ENCODE assay signal across 14 cellular contexts in genomic region chr12:52249511-52250047, GRCh38. TPM values are rescaled to one million over a fixed set of nuclear protein-coding genes. Genes with fewer than 3 reads are reported as not detected.
A peak's percentile ranks its signal among the peaks of the same experiment; 100 is the strongest.
DNase-seq lines count a peak whose midpoint lies in the region; ATAC-seq and TF ChIP-seq lines count a peak whose summit lies in the region.
"Had no signal": no experiment of that assay in that cellular context is flagged by ENCODE, and none has a peak within 500 bp of the region (broad histone marks: within the 10 kb centered on the region; RNA-seq: fewer than 3 reads in every experiment).

No MANE protein-coding gene starts in this region.

- H2AK5ac ChIP-seq in neuronal stem cell (ENCODE audit: low read depth, low read length), result peak overlapping the region; percentile 20

- WGBS in mammary epithelial cell (ENCODE audit: low coverage, missing lambda C conversion rate), result 44% methylated on average over 2 of the region's 2 CpGs
- no CpG with 5 or more reads among the region's 2 CpGs for WGBS in neuronal stem cell (ENCODE audit: extremely low coverage in 2 of 2, insufficient read length in 2 of 2, insufficient replicate concordance in 1 of 2), 2 donors

- peak overlapping the region; percentile 37 for H3K4me3 ChIP-seq in HUES6 (ENCODE audit: low read depth, low read length)
- H3K4me3 ChIP-seq in mammary epithelial cell (replicated peaks in 1 of 3; ENCODE audit: insufficient read depth in 1 of 3, low read depth in 2 of 3, low read length in 3 of 3), result no peak overlapping the region
- no peak overlapping the region for H3K4me3 ChIP-seq in neuronal stem cell (ENCODE audit: low read length in 2 of 2)
- H3K4me3 ChIP-seq: BLaER1, dorsolateral prefrontal cortex, lung had no signal

- no peaks in the 10 kb centered on the region for H3K9me3 ChIP-seq in HUES6 (ENCODE audit: control insufficient read depth, insufficient read depth, low read depth, low read length)
- H3K9me3 ChIP-seq in mammary epithelial cell (replicated peaks; ENCODE audit: insufficient read depth, low read length), result no peaks in the 10 kb centered on the region
- no peaks in the 10 kb centered on the region for H3K9me3 ChIP-seq in neuronal stem cell (replicated peaks in 1 of 2; ENCODE audit: control insufficient read depth in 2 of 2, insufficient read depth in 1 of 2, low read depth in 1 of 2, low read length in 2 of 2)
- H3K9me3 ChIP-seq: BLaER1 had no signal

- no peaks in the 10 kb centered on the region for H3K36me3 ChIP-seq in HUES6 (ENCODE audit: control insufficient read depth, insufficient read depth, low read length)
- peaks cover 33% of the 10 kb centered on the region for H3K36me3 ChIP-seq in mammary epithelial cell (ENCODE audit: insufficient read depth, low read length)
- no peaks in the 10 kb centered on the region for H3K36me3 ChIP-seq in neuronal stem cell (replicated peaks in 1 of 2; ENCODE audit: control insufficient read depth in 2 of 2, insufficient read depth in 2 of 2, low read length in 2 of 2)
- H3K36me3 ChIP-seq: BLaER1 had no signal

- H3K27ac ChIP-seq in HUES6 (ENCODE audit: low read depth, low read length) (no peak overlapping the region), mammary epithelial cell (ENCODE audit: insufficient read depth, low read depth, low read length) (peak overlapping the region; percentile 18), neuronal stem cell (replicated peaks; ENCODE audit: low read length) (no peak overlapping the region)
- H3K27ac ChIP-seq: BLaER1 had no signal

- no peak overlapping the region for H2BK5ac ChIP-seq in neuronal stem cell (ENCODE audit: low read length)

- peak overlapping the region; percentile 84 for H3K18ac ChIP-seq in neuronal stem cell (ENCODE audit: low read length)

- H3K79me2 ChIP-seq in mammary epithelial cell (ENCODE audit: insufficient read depth, low read length), result no peaks in the 10 kb centered on the region

- H3K79me1 ChIP-seq in neuronal stem cell (ENCODE audit: low read depth, low read length), result no peaks in the 10 kb centered on the region

- intact Hi-C loops in mammary epithelial cell (cut with micrococcal nuclease), result no loop called here

- dilution Hi-C loops in mammary epithelial cell (cut with HindIII; ENCODE audit: low sequenced_read_pairs), result loop anchor here (5.0 kb wide), 1 partner anchor 37 kb away; no protein-coding TSS in a partner anchor

- H3K23ac ChIP-seq in neuronal stem cell (ENCODE audit: low read depth, low read length, poor library complexity), result no peak overlapping the region

- H3K9ac ChIP-seq in HUES6 (ENCODE audit: low read length), result no peak overlapping the region
- H3K9ac ChIP-seq in mammary epithelial cell (ENCODE audit: insufficient read depth, low read length), result no peak overlapping the region
- no peak overlapping the region for H3K9ac ChIP-seq in neuronal stem cell (ENCODE audit: low read depth, low read length, poor library complexity)
- H3K9ac ChIP-seq: BLaER1 had no signal

- no peak overlapping the region for H2BK12ac ChIP-seq in neuronal stem cell (ENCODE audit: low read length)

- peaks cover 11% of the 10 kb centered on the region for H4K20me1 ChIP-seq in mammary epithelial cell (ENCODE audit: insufficient read depth, low read length)
- H4K20me1 ChIP-seq: BLaER1 had no signal

- no TSS peak for BruUV-seq in mammary epithelial cell (replicated peaks; lab: Mats Ljungman, UMichigan)

- no peak for TF ChIP-seq CTCF in mammary epithelial cell (conservative IDR thresholded peaks at IDR 0.05 in 1 of 2, IDR thresholded peaks at IDR 0.05 in 1 of 2; ENCODE audit: extremely low read depth in 1 of 2, insufficient read depth in 1 of 2, low read depth in 1 of 2, low read length in 2 of 2)

- H4K91ac ChIP-seq in neuronal stem cell (ENCODE audit: low read depth, low read length, poor library complexity), result no peak overlapping the region

- DNase-seq in 8988T, result peak; percentile 7
- DNase-seq in mammary epithelial cell, result no peak
- no peak for DNase-seq in neuronal stem cell (ENCODE audit: low spot score)
- DNase-seq in COR-L47 (lab: John Stamatoyannopoulos, UW), result no peak
- no peak for DNase-seq in AG20443 (ENCODE audit: low spot score)
- DNase-seq in HuH-7.5 (ENCODE audit: low spot score), result no peak
- DNase-seq: activated T-cell treated with anti-CD3 and anti-CD28 coated beads, Interleukin-2, amount 50 U/mL, for 4 hours; NCI-H2107 had no signal

- CTCF ChIA-PET in mammary epithelial cell (lab: Charles Lee; ENCODE audit: low non-redundant PET), result no interaction called here

- ATAC-seq in GM18907 (IDR thresholded peaks at IDR 0.05; ENCODE audit: unreplicated experiment), result no peak
- ATAC-seq: activated T-cell treated with anti-CD3 and anti-CD28 coated beads, Interleukin-2, amount 50 U/mL, for 4 hours had no signal

- H3K14ac ChIP-seq in neuronal stem cell (ENCODE audit: low read length), result no peak overlapping the region

- no peak overlapping the region for H2AFZ ChIP-seq in mammary epithelial cell (ENCODE audit: low read depth, low read length)
- no peak overlapping the region for H2AFZ ChIP-seq in neuronal stem cell (ENCODE audit: low read length)

- H3K27me3 ChIP-seq in HUES6 (ENCODE audit: control insufficient read depth, insufficient read depth, low read length) (peaks cover 80% of the 10 kb centered on the region), mammary epithelial cell (ENCODE audit: insufficient read depth, low read length) (no peaks in the 10 kb centered on the region), neuronal stem cell (ENCODE audit: control insufficient read depth in 3 of 3, insufficient read depth in 3 of 3, low read depth in 1 of 3, low read length in 3 of 3) (peaks cover 0 to 52% (median 26%) of the 10 kb centered on the region in 3 experiments)

- peaks cover 20% of the 10 kb centered on the region; the same call in 1 of the 2 replicates for H3K4me1 ChIP-seq in HUES6 (ENCODE audit: control insufficient read depth, insufficient read depth, low read length)
- H3K4me1 ChIP-seq in mammary epithelial cell (ENCODE audit: insufficient read depth, low read length), result peaks cover 11% of the 10 kb centered on the region
- peaks cover 0 to 4% of the 10 kb centered on the region in 2 donors for H3K4me1 ChIP-seq in neuronal stem cell (ENCODE audit: control insufficient read depth in 2 of 2, insufficient read depth in 1 of 2, low read depth in 1 of 2, low read length in 2 of 2)

- in situ Hi-C loops in mammary epithelial cell (cut with MboI; ENCODE audit: low sequenced_read_pairs in 2 of 2), result loop anchor here in 1 of 2 donors (5.0 to 10.0 kb wide), 2 partner anchors 78 to 625 kb away; no protein-coding TSS in a partner anchor

- H2BK120ac ChIP-seq in neuronal stem cell (ENCODE audit: low read depth, low read length), result no peak overlapping the region

- H3K4me2 ChIP-seq in mammary epithelial cell (ENCODE audit: insufficient read depth, low read depth, low read length) (no peak overlapping the region), neuronal stem cell (ENCODE audit: insufficient read depth, low read length, poor library complexity, severe bottlenecking) (no peak overlapping the region)
- H3K4me2 ChIP-seq: BLaER1 had no signal

- no peak overlapping the region for H4K8ac ChIP-seq in neuronal stem cell (ENCODE audit: low read depth, low read length)

- H3K4ac ChIP-seq in neuronal stem cell (ENCODE audit: low read length), result no peak overlapping the region

- H2BK15ac ChIP-seq in neuronal stem cell (ENCODE audit: low read length), result peak overlapping the region; percentile 84

RNA-seq across cellular contexts. Expression of gene KRT7, which starts 16.5 kb away (rescaled TPM):
- total RNA-seq in mammary epithelial cell, result 1,000 to 10,000 TPM; 2,215 to 3,387 TPM
- 3,281 TPM for polyA plus RNA-seq in mammary epithelial cell
- 4,390 TPM for polyA minus RNA-seq in mammary epithelial cell
- polyA plus RNA-seq in neuronal stem cell (2013, experiment 1 of 2), result 0.24 TPM
- 0.18 TPM for polyA plus RNA-seq in neuronal stem cell (2013, experiment 2 of 2)

RNA-seq across cellular contexts. Expression of gene KRT86, which starts 24.9 kb away (rescaled TPM):
- total RNA-seq in mammary epithelial cell, result 10 to 100 TPM in 1 of 2 donors, 1 to 10 TPM in 1; 6.3 to 34.9 TPM
- polyA plus RNA-seq in mammary epithelial cell, result 8.6 TPM
- 0.72 TPM for polyA minus RNA-seq in mammary epithelial cell
- polyA plus RNA-seq in neuronal stem cell (2013, experiment 1 of 2), result 0.06 TPM
- polyA plus RNA-seq in neuronal stem cell (2013, experiment 2 of 2), result 0.08 TPM
- total RNA-seq: activated T-cell treated with anti-CD3 and anti-CD28 coated beads, Interleukin-2, amount 50 U/mL, for 4 hours had no signal

RNA-seq across cellular contexts. Expression of gene KRT81, which starts 41.8 kb away (rescaled TPM):
- 100 to 1,000 TPM; 176 to 903 TPM for total RNA-seq in mammary epithelial cell
- 90.5 TPM for polyA plus RNA-seq in mammary epithelial cell
- 21.9 TPM for polyA minus RNA-seq in mammary epithelial cell
- polyA plus RNA-seq in neuronal stem cell (2013, experiment 1 of 2), result 0.03 TPM
- polyA plus RNA-seq in neuronal stem cell (2013, experiment 2 of 2), result not detected
- total RNA-seq: omental fat pad had no signal

RNA-seq across cellular contexts. Expression of gene KRT80, which starts 57.8 kb away (rescaled TPM):
- 1 to 10 TPM; 1.8 to 2.7 TPM for total RNA-seq in mammary epithelial cell
- 1.2 TPM for polyA plus RNA-seq in mammary epithelial cell
- polyA minus RNA-seq in mammary epithelial cell, result not detected
- polyA plus RNA-seq in neuronal stem cell (2013, experiment 1 of 2), result 0.07 TPM
- 0.07 TPM for polyA plus RNA-seq in neuronal stem cell (2013, experiment 2 of 2)
